Comparison of ENCODE assay signal across 8 cellular contexts in the genomic region with DNA sequence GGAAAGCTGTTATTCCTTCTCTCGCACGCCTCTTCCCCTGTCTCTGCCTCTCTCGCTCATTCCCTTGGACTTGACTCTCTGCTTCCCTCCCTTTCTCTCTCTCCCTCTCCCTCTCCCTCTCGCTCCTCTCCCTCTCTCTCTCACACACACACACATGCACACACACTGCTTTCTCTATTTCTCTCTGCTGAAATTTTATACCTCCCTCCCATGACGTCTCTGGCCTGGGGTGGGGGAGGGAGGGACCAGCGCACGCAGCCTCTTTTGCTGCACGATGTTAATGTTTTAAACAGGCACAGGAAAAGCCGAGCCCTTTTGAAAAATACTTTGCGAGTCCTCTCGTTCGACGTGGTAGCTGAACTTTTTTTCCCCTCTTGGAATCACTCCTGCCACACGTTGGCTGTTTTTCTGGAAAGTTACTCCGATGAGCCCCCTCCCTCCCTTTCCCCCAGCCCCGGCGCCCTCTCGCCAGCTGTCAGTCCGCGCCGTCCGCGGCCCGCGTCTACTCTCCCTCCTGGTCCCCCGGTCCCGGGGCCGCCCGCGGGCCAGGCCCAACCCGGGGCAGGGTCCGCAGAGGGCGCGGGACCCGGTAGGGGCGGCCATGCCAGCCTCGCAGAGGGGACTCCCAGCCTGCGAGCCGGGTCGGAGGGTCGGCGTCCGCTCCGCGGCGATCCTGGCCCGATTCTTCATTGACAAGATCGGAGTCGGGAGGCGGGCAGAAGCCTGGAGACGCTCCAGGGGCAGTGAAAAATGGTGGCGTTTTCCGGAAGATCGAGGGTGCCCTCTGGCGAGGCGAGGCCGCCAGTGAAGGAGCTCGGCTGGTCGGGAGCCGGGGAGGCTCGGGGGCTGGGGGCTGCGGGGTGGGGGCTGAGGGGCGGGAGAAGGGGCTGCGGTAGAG. TPM values are rescaled to one million over a fixed set of nuclear protein-coding genes. Genes with fewer than 3 reads are reported as not detected.
A peak's percentile ranks its signal among the peaks of the same experiment; 100 is the strongest.
DNase-seq lines count a peak whose midpoint lies in the region; ATAC-seq and TF ChIP-seq lines count a peak whose summit lies in the region.

Gene TGFB3 (minus strand): TSS at position 170 of the 898 bp plus-strand sequence. CDS start 1,102 bp downstream, outside the sequence.

- H3K4me1 ChIP-seq in CD4-positive, CD25-positive, alpha-beta regulatory T cell (ENCODE audit: control insufficient read depth, insufficient read depth, low read length, poor library complexity, severe bottlenecking): peaks cover 39% of the 10 kb centered on the region
- peaks cover 11% of the 10 kb centered on the region for H3K4me1 ChIP-seq in Loucy (ENCODE audit: insufficient read depth, low read length, poor library complexity, severe bottlenecking)

- H3K27me3 Mint-ChIP-seq in CD4-positive, CD25-positive, alpha-beta regulatory T cell: no peaks in the 10 kb centered on the region
- no peaks in the 10 kb centered on the region for H3K27me3 Mint-ChIP-seq in nephron (ENCODE audit: low read depth)
- no peaks in the 10 kb centered on the region for H3K27me3 Mint-ChIP-seq in stimulated activated naive B cell treated with anti-CD40 and anti-IgM and Interleukin-4, amounts not matched to agents 10 μg/mL and 1 μg/mL and 100 μg/mL, for 72 hours

- TF ChIP-seq CTCF in Loucy (conservative IDR thresholded peaks at IDR 0.05; ENCODE audit: low read length): peak; percentile 56
- TF ChIP-seq CTCF in RWPE1 (conservative IDR thresholded peaks at IDR 0.05; ENCODE audit: low read depth): peak; percentile 74
- peak; percentile 78 for TF ChIP-seq CTCF in fibroblast of the aortic adventitia (IDR thresholded peaks at IDR 0.05; ENCODE audit: insufficient read depth, low read length)
- peak; percentile 68 to 75 (median 73) for TF ChIP-seq CTCF in nephron (IDR thresholded peaks at IDR 0.05; ENCODE audit: unreplicated experiment in 3 of 3)

- no peaks in the 10 kb centered on the region for H3K27me3 ChIP-seq in CD4-positive, CD25-positive, alpha-beta regulatory T cell (ENCODE audit: control insufficient read depth, insufficient read depth, low read length)
- H3K27me3 ChIP-seq in Loucy (ENCODE audit: insufficient read depth, low read length, poor library complexity, severe bottlenecking): no peaks in the 10 kb centered on the region

- H3K27ac ChIP-seq in CD4-positive, CD25-positive, alpha-beta regulatory T cell (ENCODE audit: insufficient read depth, low read length, poor library complexity, severe bottlenecking): peak within 1 kb of the TSS; percentile 68
- H3K27ac ChIP-seq in RWPE1: peak within 1 kb of the TSS; percentile 85

- H2AFZ ChIP-seq in Loucy (ENCODE audit: low read length): peak within 1 kb of the TSS; percentile 98

- POLR2A ChIA-PET in RWPE1 (lab: Yijun Ruan, JAX; ENCODE audit: low non-redundant PET): no interaction called here

- no peaks in the 10 kb centered on the region for H3K9me3 ChIP-seq in CD4-positive, CD25-positive, alpha-beta regulatory T cell (ENCODE audit: control insufficient read depth in 2 of 2, low read length in 2 of 2)
- H3K9me3 ChIP-seq in Loucy (ENCODE audit: insufficient read depth, low read depth, low read length): no peaks in the 10 kb centered on the region

- peaks cover 14 to 62% (median 38%) of the 10 kb centered on the region in 4 donors for H3K4me1 Mint-ChIP-seq in CD4-positive, CD25-positive, alpha-beta regulatory T cell
- H3K4me1 Mint-ChIP-seq in nephron: peaks cover 83% of the 10 kb centered on the region
- H3K4me1 Mint-ChIP-seq in stimulated activated naive B cell treated with anti-CD40 and anti-IgM and Interleukin-4, amounts not matched to agents 10 μg/mL and 1 μg/mL and 100 μg/mL, for 72 hours: peaks cover 37 to 57% of the 10 kb centered on the region in 2 donors

- no peaks in the 10 kb centered on the region for H4K20me1 ChIP-seq in Loucy (ENCODE audit: insufficient read depth, low read length, poor library complexity, severe bottlenecking)

- H3K9me2 ChIP-seq in Loucy (replicated peaks; ENCODE audit: low read depth, low read length): no peaks in the 10 kb centered on the region

- peak within 1 kb of the TSS; percentile 82 to 92 (median 88) for H3K4me3 Mint-ChIP-seq in CD4-positive, CD25-positive, alpha-beta regulatory T cell
- H3K4me3 Mint-ChIP-seq in nephron: peak within 1 kb of the TSS; percentile 83 to 97 (median 92)
- peak within 1 kb of the TSS; percentile 81 to 88 for H3K4me3 Mint-ChIP-seq in stimulated activated naive B cell treated with anti-CD40 and anti-IgM and Interleukin-4, amounts not matched to agents 10 μg/mL and 1 μg/mL and 100 μg/mL, for 72 hours

- H3K4me3 ChIP-seq in CD4-positive, CD25-positive, alpha-beta regulatory T cell (ENCODE audit: low read depth, low read length): peak within 1 kb of the TSS; percentile 80
- peak within 1 kb of the TSS; percentile 87 for H3K4me3 ChIP-seq in Loucy (ENCODE audit: low read length, poor library complexity, severe bottlenecking)
- peak within 1 kb of the TSS; percentile 71 for H3K4me3 ChIP-seq in fibroblast of the aortic adventitia (ENCODE audit: low read depth, low read length)

- CTCF ChIA-PET in RWPE1 (lab: Yijun Ruan, JAX): interaction anchor here (0.5 to 6.7 kb wide), 23 partner anchors 22 to 458 kb away, joined by 3 to 65 read pairs (median 4); partner anchors contain the start of genes ERG28 and TTLL5

- peak within 1 kb of the TSS; percentile 73 for H3K9ac ChIP-seq in Loucy (ENCODE audit: low read depth, low read length, poor library complexity, severe bottlenecking)

- H3K36me3 ChIP-seq in CD4-positive, CD25-positive, alpha-beta regulatory T cell (ENCODE audit: control insufficient read depth, insufficient read depth, low read length): no peaks in the 10 kb centered on the region
- no peaks in the 10 kb centered on the region for H3K36me3 ChIP-seq in Loucy (ENCODE audit: insufficient read depth, low read length)

- H3K4me2 ChIP-seq in Loucy (ENCODE audit: low read depth, low read length, poor library complexity, severe bottlenecking): peak within 1 kb of the TSS; percentile 82

- ATAC-seq in CD4-positive, CD25-positive, alpha-beta regulatory T cell (ENCODE audit: low read depth in 2 of 2): peak; percentile 67 to 75
- peak; percentile 56 for ATAC-seq in GM21515 (IDR thresholded peaks at IDR 0.05; ENCODE audit: unreplicated experiment)
- peak; percentile 66 to 69 for ATAC-seq in stimulated activated naive B cell treated with anti-CD40 and anti-IgM and Interleukin-4, amounts not matched to agents 10 μg/mL and 1 μg/mL and 100 μg/mL, for 72 hours (replicated peaks)

- peak; percentile 67 to 79 (median 77) for DNase-seq in CD4-positive, CD25-positive, alpha-beta regulatory T cell
- peak; percentile 75 for DNase-seq in RWPE1 (ENCODE audit: low spot score)
- peak; percentile 92 for DNase-seq in activated effector memory CD4-positive, alpha-beta T cell treated with anti-CD3 and anti-CD28 coated beads, Interleukin-2, amount 50 U/mL, for 16 hours
- peak; percentile 94 for DNase-seq in fibroblast of the aortic adventitia (ENCODE audit: low read depth)
- DNase-seq in stimulated activated naive B cell treated with anti-CD40 and anti-IgM and Interleukin-4, amounts not matched to agents 10 μg/mL and 1 μg/mL and 100 μg/mL, for 72 hours: peak; percentile 65

- H3F3A ChIP-seq in Loucy (ENCODE audit: low read depth): no peaks in the 10 kb centered on the region

- H3K27ac Mint-ChIP-seq in CD4-positive, CD25-positive, alpha-beta regulatory T cell: peak within 1 kb of the TSS; percentile 89 to 96 (median 91)
- H3K27ac Mint-ChIP-seq in nephron: peak within 1 kb of the TSS; percentile 91 to 96 (median 96)
- peak within 1 kb of the TSS; percentile 60 for H3K27ac Mint-ChIP-seq in stimulated activated naive B cell treated with anti-CD40 and anti-IgM and Interleukin-4, amounts not matched to agents 10 μg/mL and 1 μg/mL and 100 μg/mL, for 72 hours

- H3K9me3 Mint-ChIP-seq in CD4-positive, CD25-positive, alpha-beta regulatory T cell: no peaks in the 10 kb centered on the region
- H3K9me3 Mint-ChIP-seq in nephron: no peaks in the 10 kb centered on the region
- no peaks in the 10 kb centered on the region for H3K9me3 Mint-ChIP-seq in stimulated activated naive B cell treated with anti-CD40 and anti-IgM and Interleukin-4, amounts not matched to agents 10 μg/mL and 1 μg/mL and 100 μg/mL, for 72 hours

- H3K36me3 Mint-ChIP-seq in CD4-positive, CD25-positive, alpha-beta regulatory T cell: peaks cover 3% of the 10 kb centered on the region
- H3K36me3 Mint-ChIP-seq in nephron (ENCODE audit: low read depth): no peaks in the 10 kb centered on the region
- H3K36me3 Mint-ChIP-seq in stimulated activated naive B cell treated with anti-CD40 and anti-IgM and Interleukin-4, amounts not matched to agents 10 μg/mL and 1 μg/mL and 100 μg/mL, for 72 hours: no peaks in the 10 kb centered on the region

- no peaks in the 10 kb centered on the region for H3K79me2 ChIP-seq in Loucy (ENCODE audit: insufficient read depth, low read length)

RNA-seq across cellular contexts. Expression of gene TGFB3, which starts in this region (rescaled TPM):
- total RNA-seq in CD4-positive, CD25-positive, alpha-beta regulatory T cell: 7.4 TPM
- under 1 TPM in 3 of 4 donors, not detected in 1; 0.16 to 0.93 (median 0.38) TPM for polyA plus RNA-seq in CD4-positive, CD25-positive, alpha-beta regulatory T cell
- total RNA-seq in fibroblast of the aortic adventitia (ENCODE audit: low replicate concordance): 9.9 and 15.2 TPM in 2 replicates

Comparison
In these comparisons a context has a peak if more than half of its experiments do, and no peak if none do; other contexts are left out.
1. Peak in every context shown above with its lines: DNase-seq, ATAC-seq, H3K4me3 ChIP-seq and H3K27ac ChIP-seq.